In the genomic region with DNA sequence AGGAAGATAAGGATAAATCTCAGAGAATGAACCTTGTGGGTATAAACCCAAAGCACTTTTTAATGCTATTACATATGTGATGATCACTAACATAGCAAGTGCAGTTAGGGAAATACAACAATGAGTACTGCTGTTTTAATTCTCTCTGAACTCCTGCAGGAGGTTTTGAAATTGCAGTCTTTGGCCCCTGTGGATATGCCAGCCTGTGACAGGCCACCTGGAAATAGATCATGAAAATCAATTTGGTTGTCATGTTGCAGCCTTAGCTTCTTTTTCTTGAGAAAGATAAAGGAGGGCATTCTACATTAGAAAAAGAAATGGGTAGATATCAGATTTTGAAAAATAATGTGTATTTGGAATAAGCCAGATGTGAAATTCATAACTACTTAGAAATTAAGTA, we compare ENCODE assay signal across 19 cellular contexts.
"Had no signal": no experiment of that assay in that cellular context is flagged by ENCODE, and none has a peak within 500 bp of the region (broad histone marks: within the 10 kb centered on the region; RNA-seq: fewer than 3 reads in every experiment).

No MANE protein-coding gene starts in this region.

- H3K9me3 ChIP-seq: SJSA1 had no signal

- FAIRE-seq: RCC 7860 had no signal

- H3K27ac ChIP-seq: SJSA1, SK-N-MC had no signal

- H3K4me3 ChIP-seq: SJSA1, SK-N-MC had no signal

- H3K4me1 ChIP-seq: SJSA1 had no signal

- DNase-seq: KBM-7, MV-4-11, NCI-H1048, NCI-H1105, NCI-H1417, NCI-H1436 treated with DMSO at 0.1 percent for 48 hours, NCI-H1694, NCI-H187 treated with DMSO at 0.1 percent for 48 hours, NCI-H2029 treated with DMSO at 0.1 percent for 48 hours, NCI-H345, NCI-H524, NCI-H526 treated with DMSO at 0.1 percent for 48 hours, NCI-H774, Right ventricle myocardium superior, RPMI8226, SIG-M5 had no signal

- H3K27me3 ChIP-seq: SJSA1 had no signal

- H3K36me3 ChIP-seq: SJSA1 had no signal
